8 cellular contexts compared by ENCODE assay signal in genomic region chr2:144162652-144163051, GRCh38.
DNase-seq lines count a peak whose midpoint lies in the region; ATAC-seq, FAIRE-seq and TF ChIP-seq lines count a peak whose summit lies in the region.

No MANE protein-coding gene starts in this region.

- 63 to 74% methylated on average over 5 of the region's 5 CpGs for WGBS in pancreas, 2 donors

- DNase-seq in DMS153 (lab: John Stamatoyannopoulos, UW) (peak; percentile 16), DMS153 treated with DMSO at 0.1 percent for 48 hours (lab: John Stamatoyannopoulos, UW; ENCODE audit: unreplicated experiment) (no peak), H7 (peak; percentile 6), PC-3 (peak; percentile 64), bronchial epithelial cell (ENCODE audit: low read depth) (peak; percentile 54), pancreas (peak in 4 of 6 donors; percentile 10 to 46 (median 16)), COLO829 (ENCODE audit: low spot score) (no peak), NCI-H2227 treated with DMSO at 0.1 percent for 48 hours (lab: John Stamatoyannopoulos, UW) (no peak)

- no peaks in the 10 kb centered on the region for H4K20me1 ChIP-seq in PC-3 (ENCODE audit: low read length)

- H3K9ac ChIP-seq in PC-3 (ENCODE audit: low read length): no peak overlapping the region

- H3K4me3 ChIP-seq in H7 (ENCODE audit: insufficient read depth, low read depth, low read length) (no peak overlapping the region), PC-3 (ENCODE audit: low read length) (no peak overlapping the region), bronchial epithelial cell (ENCODE audit: low read depth, low read length) (no peak overlapping the region), pancreas (no peak overlapping the region)

- H3F3A ChIP-seq in PC-3 (ENCODE audit: low read length, unreplicated experiment): no peaks in the 10 kb centered on the region

- H2AFZ ChIP-seq in PC-3 (ENCODE audit: low read length): no peak overlapping the region

- H3K4me1 ChIP-seq in PC-3 (ENCODE audit: insufficient read depth, low read length) (peaks cover 23% of the 10 kb centered on the region), pancreas (no peaks in the 10 kb centered on the region)

- no TSS peak for BruUV-seq in PC-3 (replicated peaks; lab: Mats Ljungman, UMichigan)

- no peaks in the 10 kb centered on the region for H3K79me2 ChIP-seq in PC-3 (ENCODE audit: low read length)

- H3K36me3 ChIP-seq in H7 (replicated peaks; ENCODE audit: control insufficient read depth, insufficient read depth, low read length) (no peaks in the 10 kb centered on the region), PC-3 (ENCODE audit: low read depth, low read length) (no peaks in the 10 kb centered on the region; the same call in 1 of the 2 replicates), bronchial epithelial cell (ENCODE audit: control insufficient read depth, insufficient read depth, low read length) (no peaks in the 10 kb centered on the region), pancreas (no peaks in the 10 kb centered on the region)

- no peak for FAIRE-seq in bronchial epithelial cell (lab: Jason Lieb, UNC)
- FAIRE-seq in pancreas (lab: Jason Lieb, UNC): no peak

- H3K27ac ChIP-seq in PC-3 (ENCODE audit: low read length): no peak overlapping the region
- H3K27ac ChIP-seq in pancreas: no peak overlapping the region

- ATAC-seq in PC-3 (peak; percentile 62), pancreas (peak; percentile 63 to 85 (median 76))

- H3K9me3 ChIP-seq in PC-3 (ENCODE audit: low read length): no peaks in the 10 kb centered on the region
- H3K9me3 ChIP-seq in pancreas: no peaks in the 10 kb centered on the region

- H3K27me3 ChIP-seq in H7 (ENCODE audit: control insufficient read depth, insufficient read depth, low read length) (no peaks in the 10 kb centered on the region), PC-3 (ENCODE audit: low read length) (no peaks in the 10 kb centered on the region), bronchial epithelial cell (ENCODE audit: control insufficient read depth, insufficient read depth, low read length) (no peaks in the 10 kb centered on the region), pancreas (no peaks in the 10 kb centered on the region)

- no peaks in the 10 kb centered on the region for H3K9me2 ChIP-seq in PC-3 (replicated peaks; ENCODE audit: low read length)

- TF ChIP-seq CTCF in PC-3 (conservative IDR thresholded peaks at IDR 0.05; ENCODE audit: low read depth, low read length) (peak; percentile 69), bronchial epithelial cell (IDR thresholded peaks at IDR 0.05; ENCODE audit: insufficient read depth, low read length, severe bottlenecking) (peak; percentile 80), pancreas (IDR thresholded peaks at IDR 0.05) (peak in 3 of 4 donors; percentile 16 to 46 (median 27))

- intact Hi-C loops in PC-3 (cut with micrococcal nuclease): no loop called here
- intact Hi-C loops in pancreas (cut with DNase I): no loop called here

- POLR2A ChIA-PET in PC-3 (lab: Charles Lee; ENCODE audit: unreplicated experiment): interaction anchor here (0.6 kb wide), 1 partner anchor 121 kb away, joined by 5 read pairs; no protein-coding TSS in a partner anchor

- H3K4me2 ChIP-seq in PC-3 (ENCODE audit: low read length): no peak overlapping the region

- CTCF ChIA-PET in PC-3 (lab: Charles Lee): no interaction called here

Comparison
In these comparisons a context has a peak if more than half of its experiments do, and no peak if none do; other contexts are left out.
1. DNase-seq: peak in DMS153 (single experiment), H7 (single experiment), PC-3 (single experiment), bronchial epithelial cell (single experiment) and pancreas (4 of 6); none in DMS153 treated with DMSO at 0.1 percent for 48 hours (single experiment), COLO829 (single experiment) and NCI-H2227 treated with DMSO at 0.1 percent for 48 hours (single experiment).
2. CTCF ChIP-seq: peak in every context shown above with its lines; median percentile 80 in bronchial epithelial cell; 69 in PC-3; 27 in pancreas.